ENCODE assay signal across 1 cellular context in the genomic region with DNA sequence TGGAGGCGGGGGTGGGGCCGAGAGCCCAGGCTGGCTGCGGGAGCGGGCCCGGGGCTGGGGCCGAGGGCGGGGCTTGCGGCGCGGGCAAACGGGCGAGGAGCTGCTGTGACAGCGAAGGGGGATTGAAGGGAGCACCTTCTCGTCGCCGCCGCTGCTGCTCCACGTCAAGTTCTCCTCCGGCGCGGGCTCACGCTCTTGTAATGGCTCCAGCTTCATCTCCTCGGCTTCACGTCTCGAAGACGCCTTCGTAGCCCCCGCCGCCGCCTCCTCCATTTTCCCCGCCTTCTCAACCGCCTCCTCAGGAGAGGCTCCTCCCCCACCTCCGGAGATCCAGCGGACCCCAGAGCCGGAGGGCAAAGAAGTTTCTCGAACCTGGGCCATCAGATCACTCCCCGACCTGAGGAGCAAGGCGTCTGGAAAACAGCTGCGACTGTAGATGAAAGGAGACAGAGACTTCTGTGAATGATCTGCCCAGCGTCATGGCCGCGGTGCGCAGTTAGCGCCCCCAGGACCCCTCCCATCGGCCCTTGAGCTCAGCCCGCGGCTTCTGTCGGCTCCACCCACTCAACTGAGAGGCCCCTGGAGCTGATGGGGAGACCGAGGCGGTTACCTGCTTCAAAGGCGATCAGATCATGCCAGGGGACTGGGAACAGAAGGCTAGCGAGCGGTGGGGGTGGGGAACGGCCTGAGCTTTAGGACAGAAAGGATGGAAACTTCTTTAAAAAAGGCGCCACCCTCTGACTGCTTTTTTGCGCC.
A peak's percentile ranks its signal among the peaks of the same experiment; 100 is the strongest.
TF ChIP-seq lines count a peak whose summit lies in the region.

No MANE protein-coding gene starts in this region.

TF ChIP-seq in GM12878, 131 proteins besides CTCF, POLR2A, EP300 and RAD21:
- TF ChIP-seq, protein P1, sequence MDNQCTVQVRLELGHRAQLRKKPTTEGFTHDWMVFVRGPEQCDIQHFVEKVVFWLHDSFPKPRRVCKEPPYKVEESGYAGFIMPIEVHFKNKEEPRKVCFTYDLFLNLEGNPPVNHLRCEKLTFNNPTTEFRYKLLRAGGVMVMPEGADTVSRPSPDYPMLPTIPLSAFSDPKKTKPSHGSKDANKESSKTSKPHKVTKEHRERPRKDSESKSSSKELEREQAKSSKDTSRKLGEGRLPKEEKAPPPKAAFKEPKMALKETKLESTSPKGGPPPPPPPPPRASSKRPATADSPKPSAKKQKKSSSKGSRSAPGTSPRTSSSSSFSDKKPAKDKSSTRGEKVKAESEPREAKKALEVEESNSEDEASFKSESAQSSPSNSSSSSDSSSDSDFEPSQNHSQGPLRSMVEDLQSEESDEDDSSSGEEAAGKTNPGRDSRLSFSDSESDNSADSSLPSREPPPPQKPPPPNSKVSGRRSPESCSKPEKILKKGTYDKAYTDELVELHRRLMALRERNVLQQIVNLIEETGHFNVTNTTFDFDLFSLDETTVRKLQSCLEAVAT (IDR thresholded peaks at IDR 0.05), result no peak
- no peak for TF ChIP-seq SUZ12 (IDR thresholded peaks at IDR 0.05; ENCODE audit: unreplicated experiment)
- TF ChIP-seq SP1 (IDR thresholded peaks at IDR 0.05; ENCODE audit: low read depth, low read length), result peak; percentile 8
- no peak for TF ChIP-seq TCF12 (IDR thresholded peaks at IDR 0.05; ENCODE audit: low read depth, low read length)
- no peak for TF ChIP-seq JUNB (IDR thresholded peaks at IDR 0.05)
- TF ChIP-seq BHLHE40 (IDR thresholded peaks at IDR 0.05; ENCODE audit: borderline replicate concordance in 1 of 2, low read depth in 2 of 2, low read length in 1 of 2), result 0 out of 4 replicates have a peak, but pooled peaks of 1 of the 2 experiments have one; percentile 1
- TF ChIP-seq, protein P2, sequence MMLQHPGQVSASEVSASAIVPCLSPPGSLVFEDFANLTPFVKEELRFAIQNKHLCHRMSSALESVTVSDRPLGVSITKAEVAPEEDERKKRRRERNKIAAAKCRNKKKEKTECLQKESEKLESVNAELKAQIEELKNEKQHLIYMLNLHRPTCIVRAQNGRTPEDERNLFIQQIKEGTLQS (IDR thresholded peaks at IDR 0.05; ENCODE audit: borderline replicate concordance, extremely low read depth, low read depth, low read length), result no peak
- peak in 1 of 2 experiments; percentile 30; a peak in 1 of 3 replicates for TF ChIP-seq EGR1 (IDR thresholded peaks at IDR 0.05; ENCODE audit: borderline replicate concordance in 1 of 2, low read depth in 2 of 2, low read length in 2 of 2)
- TF ChIP-seq, protein P3, sequence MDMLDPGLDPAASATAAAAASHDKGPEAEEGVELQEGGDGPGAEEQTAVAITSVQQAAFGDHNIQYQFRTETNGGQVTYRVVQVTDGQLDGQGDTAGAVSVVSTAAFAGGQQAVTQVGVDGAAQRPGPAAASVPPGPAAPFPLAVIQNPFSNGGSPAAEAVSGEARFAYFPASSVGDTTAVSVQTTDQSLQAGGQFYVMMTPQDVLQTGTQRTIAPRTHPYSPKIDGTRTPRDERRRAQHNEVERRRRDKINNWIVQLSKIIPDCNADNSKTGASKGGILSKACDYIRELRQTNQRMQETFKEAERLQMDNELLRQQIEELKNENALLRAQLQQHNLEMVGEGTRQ (IDR thresholded peaks at IDR 0.05; ENCODE audit: borderline replicate concordance, low read depth, low read length), result no peak
- no peak for TF ChIP-seq CEBPB (IDR thresholded peaks at IDR 0.05; ENCODE audit: borderline replicate concordance in 1 of 2, low read depth in 2 of 2, low read length in 2 of 2)
- 0 out of 2 replicates have a peak, but pooled peaks have one; percentile 7 for TF ChIP-seq MXI1 (IDR thresholded peaks at IDR 0.05; ENCODE audit: low read depth, low read length)
- TF ChIP-seq, protein P4, sequence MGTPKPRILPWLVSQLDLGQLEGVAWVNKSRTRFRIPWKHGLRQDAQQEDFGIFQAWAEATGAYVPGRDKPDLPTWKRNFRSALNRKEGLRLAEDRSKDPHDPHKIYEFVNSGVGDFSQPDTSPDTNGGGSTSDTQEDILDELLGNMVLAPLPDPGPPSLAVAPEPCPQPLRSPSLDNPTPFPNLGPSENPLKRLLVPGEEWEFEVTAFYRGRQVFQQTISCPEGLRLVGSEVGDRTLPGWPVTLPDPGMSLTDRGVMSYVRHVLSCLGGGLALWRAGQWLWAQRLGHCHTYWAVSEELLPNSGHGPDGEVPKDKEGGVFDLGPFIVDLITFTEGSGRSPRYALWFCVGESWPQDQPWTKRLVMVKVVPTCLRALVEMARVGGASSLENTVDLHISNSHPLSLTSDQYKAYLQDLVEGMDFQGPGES (IDR thresholded peaks at IDR 0.05), result no peak
- no peak for TF ChIP-seq TAF1 (IDR thresholded peaks at IDR 0.05; ENCODE audit: borderline replicate concordance, low read depth, low read length)
- TF ChIP-seq, protein P5, sequence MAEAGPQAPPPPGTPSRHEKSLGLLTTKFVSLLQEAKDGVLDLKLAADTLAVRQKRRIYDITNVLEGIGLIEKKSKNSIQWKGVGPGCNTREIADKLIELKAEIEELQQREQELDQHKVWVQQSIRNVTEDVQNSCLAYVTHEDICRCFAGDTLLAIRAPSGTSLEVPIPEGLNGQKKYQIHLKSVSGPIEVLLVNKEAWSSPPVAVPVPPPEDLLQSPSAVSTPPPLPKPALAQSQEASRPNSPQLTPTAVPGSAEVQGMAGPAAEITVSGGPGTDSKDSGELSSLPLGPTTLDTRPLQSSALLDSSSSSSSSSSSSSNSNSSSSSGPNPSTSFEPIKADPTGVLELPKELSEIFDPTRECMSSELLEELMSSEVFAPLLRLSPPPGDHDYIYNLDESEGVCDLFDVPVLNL (IDR thresholded peaks at IDR 0.05; ENCODE audit: low read depth, low read length), result peak; percentile 74
- peak; percentile 29; the same call in 1 of the 2 replicates for TF ChIP-seq IKZF1 (conservative IDR thresholded peaks at IDR 0.05)
- TF ChIP-seq, protein P6, sequence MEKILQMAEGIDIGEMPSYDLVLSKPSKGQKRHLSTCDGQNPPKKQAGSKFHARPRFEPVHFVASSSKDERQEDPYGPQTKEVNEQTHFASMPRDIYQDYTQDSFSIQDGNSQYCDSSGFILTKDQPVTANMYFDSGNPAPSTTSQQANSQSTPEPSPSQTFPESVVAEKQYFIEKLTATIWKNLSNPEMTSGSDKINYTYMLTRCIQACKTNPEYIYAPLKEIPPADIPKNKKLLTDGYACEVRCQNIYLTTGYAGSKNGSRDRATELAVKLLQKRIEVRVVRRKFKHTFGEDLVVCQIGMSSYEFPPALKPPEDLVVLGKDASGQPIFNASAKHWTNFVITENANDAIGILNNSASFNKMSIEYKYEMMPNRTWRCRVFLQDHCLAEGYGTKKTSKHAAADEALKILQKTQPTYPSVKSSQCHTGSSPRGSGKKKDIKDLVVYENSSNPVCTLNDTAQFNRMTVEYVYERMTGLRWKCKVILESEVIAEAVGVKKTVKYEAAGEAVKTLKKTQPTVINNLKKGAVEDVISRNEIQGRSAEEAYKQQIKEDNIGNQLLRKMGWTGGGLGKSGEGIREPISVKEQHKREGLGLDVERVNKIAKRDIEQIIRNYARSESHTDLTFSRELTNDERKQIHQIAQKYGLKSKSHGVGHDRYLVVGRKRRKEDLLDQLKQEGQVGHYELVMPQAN (conservative IDR thresholded peaks at IDR 0.05), result peak; percentile 48; the same call in 1 of the 2 replicates
- no peak for TF ChIP-seq SREBF2 (IDR thresholded peaks at IDR 0.05; ENCODE audit: low read length)
- TF ChIP-seq NRF1 (conservative IDR thresholded peaks at IDR 0.05; ENCODE audit: low read depth, low read length), result 0 out of 2 replicates have a peak, but pooled peaks have one; percentile 19
- TF ChIP-seq, protein P7, sequence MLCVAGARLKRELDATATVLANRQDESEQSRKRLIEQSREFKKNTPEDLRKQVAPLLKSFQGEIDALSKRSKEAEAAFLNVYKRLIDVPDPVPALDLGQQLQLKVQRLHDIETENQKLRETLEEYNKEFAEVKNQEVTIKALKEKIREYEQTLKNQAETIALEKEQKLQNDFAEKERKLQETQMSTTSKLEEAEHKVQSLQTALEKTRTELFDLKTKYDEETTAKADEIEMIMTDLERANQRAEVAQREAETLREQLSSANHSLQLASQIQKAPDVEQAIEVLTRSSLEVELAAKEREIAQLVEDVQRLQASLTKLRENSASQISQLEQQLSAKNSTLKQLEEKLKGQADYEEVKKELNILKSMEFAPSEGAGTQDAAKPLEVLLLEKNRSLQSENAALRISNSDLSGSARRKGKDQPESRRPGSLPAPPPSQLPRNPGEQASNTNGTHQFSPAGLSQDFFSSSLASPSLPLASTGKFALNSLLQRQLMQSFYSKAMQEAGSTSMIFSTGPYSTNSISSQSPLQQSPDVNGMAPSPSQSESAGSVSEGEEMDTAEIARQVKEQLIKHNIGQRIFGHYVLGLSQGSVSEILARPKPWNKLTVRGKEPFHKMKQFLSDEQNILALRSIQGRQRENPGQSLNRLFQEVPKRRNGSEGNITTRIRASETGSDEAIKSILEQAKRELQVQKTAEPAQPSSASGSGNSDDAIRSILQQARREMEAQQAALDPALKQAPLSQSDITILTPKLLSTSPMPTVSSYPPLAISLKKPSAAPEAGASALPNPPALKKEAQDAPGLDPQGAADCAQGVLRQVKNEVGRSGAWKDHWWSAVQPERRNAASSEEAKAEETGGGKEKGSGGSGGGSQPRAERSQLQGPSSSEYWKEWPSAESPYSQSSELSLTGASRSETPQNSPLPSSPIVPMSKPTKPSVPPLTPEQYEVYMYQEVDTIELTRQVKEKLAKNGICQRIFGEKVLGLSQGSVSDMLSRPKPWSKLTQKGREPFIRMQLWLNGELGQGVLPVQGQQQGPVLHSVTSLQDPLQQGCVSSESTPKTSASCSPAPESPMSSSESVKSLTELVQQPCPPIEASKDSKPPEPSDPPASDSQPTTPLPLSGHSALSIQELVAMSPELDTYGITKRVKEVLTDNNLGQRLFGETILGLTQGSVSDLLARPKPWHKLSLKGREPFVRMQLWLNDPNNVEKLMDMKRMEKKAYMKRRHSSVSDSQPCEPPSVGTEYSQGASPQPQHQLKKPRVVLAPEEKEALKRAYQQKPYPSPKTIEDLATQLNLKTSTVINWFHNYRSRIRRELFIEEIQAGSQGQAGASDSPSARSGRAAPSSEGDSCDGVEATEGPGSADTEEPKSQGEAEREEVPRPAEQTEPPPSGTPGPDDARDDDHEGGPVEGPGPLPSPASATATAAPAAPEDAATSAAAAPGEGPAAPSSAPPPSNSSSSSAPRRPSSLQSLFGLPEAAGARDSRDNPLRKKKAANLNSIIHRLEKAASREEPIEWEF (IDR thresholded peaks at IDR 0.05; ENCODE audit: insufficient replicate concordance, low read depth, low read length), result no peak
- TF ChIP-seq YY1 (IDR thresholded peaks at IDR 0.05; ENCODE audit: low read depth, low read length), result peak; percentile 64
- no peak for TF ChIP-seq HDAC6 (IDR thresholded peaks at IDR 0.05; ENCODE audit: unreplicated experiment)
